ENCODE assay signal across 10 cellular contexts in genomic region chr21:42423197-42423675, GRCh38. TPM values are rescaled to one million over a fixed set of nuclear protein-coding genes. Genes with fewer than 3 reads are reported as not detected.
A peak's percentile ranks its signal among the peaks of the same experiment; 100 is the strongest.
DNase-seq lines count a peak whose midpoint lies in the region; ATAC-seq and TF ChIP-seq lines count a peak whose summit lies in the region.
"Had no signal": no experiment of that assay in that cellular context is flagged by ENCODE, and none has a peak within 500 bp of the region (broad histone marks: within the 10 kb centered on the region; RNA-seq: fewer than 3 reads in every experiment).

No MANE protein-coding gene starts in this region.

- peak; percentile 77 for ATAC-seq in GM21723 (IDR thresholded peaks at IDR 0.05; ENCODE audit: unreplicated experiment)
- ATAC-seq in T-cell (replicated peaks in 1 of 4): peak in 2 of 4 experiments; percentile 35 to 37
- peak; percentile 34 for ATAC-seq in effector memory CD8-positive, alpha-beta T cell (replicated peaks)
- no peak for ATAC-seq in HG02840 (IDR thresholded peaks at IDR 0.05; ENCODE audit: low FRiP score, unreplicated experiment)
- ATAC-seq in HG02763 (IDR thresholded peaks at IDR 0.05; ENCODE audit: unreplicated experiment): no peak

- peaks cover 85 to 92% (median 89%) of the 10 kb centered on the region in 3 donors for H3K4me1 Mint-ChIP-seq in T-cell
- peaks cover 69 to 84% of the 10 kb centered on the region in 2 donors for H3K4me1 Mint-ChIP-seq in effector memory CD8-positive, alpha-beta T cell (ENCODE audit: low read depth in 2 of 2)

- no peaks in the 10 kb centered on the region for H3K9me3 Mint-ChIP-seq in T-cell
- H3K9me3 Mint-ChIP-seq in effector memory CD8-positive, alpha-beta T cell: no peaks in the 10 kb centered on the region

- H3K36me3 Mint-ChIP-seq in T-cell: peaks cover 64% of the 10 kb centered on the region
- peaks cover 83% of the 10 kb centered on the region for H3K36me3 Mint-ChIP-seq in effector memory CD8-positive, alpha-beta T cell (ENCODE audit: insufficient read depth)

- POLR2A ChIA-PET in T-cell (lab: Charles Lee): interaction anchor here in 1 of 2 donors (0.9 kb wide), 1 partner anchor 19 kb away, joined by 3 read pairs; the partner anchor contains the start of gene UBASH3A

- peak overlapping the region; percentile 68 to 84 for H3K27ac Mint-ChIP-seq in T-cell
- peak overlapping the region; percentile 64 to 91 for H3K27ac Mint-ChIP-seq in effector memory CD8-positive, alpha-beta T cell

- DNase-seq in GM13977 (ENCODE audit: low spot score) (peak; percentile 55), T-cell (peak in 19 of 34 experiments; percentile 27 to 51 (median 37)), HCEC 1CT (no peak), NCI-H1417 (lab: John Stamatoyannopoulos, UW) (no peak)
- peak; percentile 46 to 53 (median 50) for DNase-seq in effector memory CD8-positive, alpha-beta T cell
- DNase-seq: NCI-H446 had no signal

- in situ Hi-C loops in GM13977 (cut with MboI; ENCODE audit: low pct_unique_long_range_greater_than_20kb, low sequenced_read_pairs, unreplicated experiment): no loop called here

- H3K4me3 Mint-ChIP-seq in T-cell: peak overlapping the region; percentile 57 to 83 (median 57)
- peak overlapping the region; percentile 80 to 85 for H3K4me3 Mint-ChIP-seq in effector memory CD8-positive, alpha-beta T cell

- no peaks in the 10 kb centered on the region for H3K27me3 Mint-ChIP-seq in T-cell
- H3K27me3 Mint-ChIP-seq in effector memory CD8-positive, alpha-beta T cell: no peaks in the 10 kb centered on the region

- TF ChIP-seq CTCF in GM13977 (IDR thresholded peaks at IDR 0.05; ENCODE audit: extremely low read depth, insufficient read depth, missing control alignments): no peak

- CTCF ChIA-PET in T-cell (lab: Charles Lee): interaction anchor here (0.5 to 1.2 kb wide), 2 partner anchors 20 to 294 kb away, joined by 5 to 8 read pairs; partner anchors contain the start of gene UBASH3A (in 1 of the 2)

RNA-seq across cellular contexts. Expression of gene UBASH3A, which starts 19.5 kb away (rescaled TPM):
- total RNA-seq in T-cell: 10 to 100 TPM; 59.1 to 98.8 (median 80.5) TPM
- total RNA-seq: osteoblast had no signal

RNA-seq across cellular contexts. Expression of gene TMPRSS3, which starts 27.4 kb away (rescaled TPM):
- total RNA-seq in T-cell: 1 to 10 TPM; 1.2 to 2.4 (median 1.7) TPM
- total RNA-seq: osteoblast had no signal

RNA-seq across cellular contexts. Expression of gene TFF1, which starts 56.9 kb away (rescaled TPM):
- total RNA-seq in T-cell: 1 to 10 TPM in 2 of 5 donors, not detected in 3; 1.2 to 1.3 TPM
- total RNA-seq: osteoblast had no signal

Comparison
In these comparisons a context has a peak if more than half of its experiments do, and no peak if none do; other contexts are left out.
1. DNase-seq: peak in GM13977 (single experiment), T-cell (19 of 34) and effector memory CD8-positive, alpha-beta T cell (3 of 3); none in HCEC 1CT (single experiment) and NCI-H1417 (0 of 3).
2. ATAC-seq: peak in GM21723 (single experiment) and effector memory CD8-positive, alpha-beta T cell (single experiment); none in HG02840 (single experiment) and HG02763 (single experiment).